In the genomic region with DNA sequence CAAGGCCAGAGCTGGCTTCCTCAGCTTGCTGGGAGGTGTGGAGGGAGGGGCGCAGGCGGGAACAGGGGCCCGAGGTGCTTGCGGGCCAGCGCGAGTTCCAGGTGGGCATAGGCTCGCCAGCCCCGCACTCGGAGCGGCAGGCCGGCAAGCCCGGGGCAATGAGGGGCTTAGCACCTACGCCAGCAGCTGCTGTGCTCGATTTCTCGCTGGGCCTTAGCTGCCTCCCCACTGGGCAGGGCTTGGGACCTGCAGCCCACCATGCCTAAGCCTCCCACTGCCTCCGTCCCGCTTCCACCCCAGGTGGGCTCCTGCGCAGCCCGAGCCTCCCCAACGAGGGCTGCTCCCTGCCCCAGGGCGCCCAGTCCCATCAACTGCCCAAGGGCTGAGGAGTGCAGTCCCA, we compare ENCODE assay signal across 9 cellular contexts. TPM values are rescaled to one million over a fixed set of nuclear protein-coding genes. Genes with fewer than 3 reads are reported as not detected.
"Had no signal": no experiment of that assay in that cellular context is flagged by ENCODE, and none has a peak within 500 bp of the region (broad histone marks: within the 10 kb centered on the region; RNA-seq: fewer than 3 reads in every experiment).

No MANE protein-coding gene starts in this region.

- H2AFZ ChIP-seq: GM23338 had no signal

- ATAC-seq: GM23338 had no signal

- DNase-seq: H9, HCEC 1CT, KG1 had no signal

- H3K4me3 ChIP-seq: GM23338 had no signal

- FAIRE-seq: H1, H54, HTR-8/SVneo had no signal

- H3K4me2 ChIP-seq: GM23338 had no signal

RNA-seq across cellular contexts. Expression of gene MAT1A, which starts 25.9 kb away (rescaled TPM):
- polyA plus RNA-seq: IgD-negative memory B cell had no signal

RNA-seq across cellular contexts. Expression of gene DYDC1, which starts 41.2 kb away (rescaled TPM):
- total RNA-seq: GM23338, H1, H9, HT-29 had no signal
- polyA plus RNA-seq: GM23338, H1, IgD-negative memory B cell had no signal

RNA-seq across cellular contexts. Expression of gene DYDC2, which starts 41.2 kb away (rescaled TPM):
- total RNA-seq: HT-29 had no signal
- polyA plus RNA-seq: IgD-negative memory B cell had no signal
